ENCODE assay signal across 1 cellular context in the genomic region with DNA sequence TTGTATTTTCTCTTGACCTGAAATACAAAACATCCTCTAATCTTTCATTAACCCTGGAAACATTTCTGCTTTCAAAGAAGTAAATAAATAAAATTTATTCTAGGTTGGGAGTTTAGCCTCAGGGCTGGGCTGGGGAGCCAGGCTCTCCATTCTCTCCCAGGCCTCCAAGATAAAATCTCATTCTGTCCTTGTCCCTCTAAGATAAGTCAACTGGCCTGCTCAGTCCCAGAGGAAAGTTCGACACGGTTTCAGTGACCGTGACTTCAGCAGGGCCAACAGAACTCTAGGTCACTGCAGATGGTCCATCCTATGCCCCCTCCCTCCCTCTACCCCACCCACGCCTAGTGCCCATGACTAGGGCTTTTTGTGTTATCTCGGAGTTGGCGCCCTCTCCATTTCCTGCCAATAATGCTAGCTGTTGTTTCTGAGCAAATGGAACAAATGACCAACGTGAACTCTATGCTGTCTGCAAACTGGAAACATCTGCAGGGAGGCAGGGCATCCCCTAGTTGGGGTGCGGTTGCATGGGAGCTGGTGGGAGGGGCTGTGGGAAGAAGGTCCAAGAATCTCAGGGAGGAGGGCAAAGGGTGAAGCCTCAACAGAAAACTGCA.
A peak's percentile ranks its signal among the peaks of the same experiment; 100 is the strongest.
TF ChIP-seq lines count a peak whose summit lies in the region.

No MANE protein-coding gene starts in this region.

TF ChIP-seq in endothelial cell of umbilical vein, 7 proteins besides CTCF, POLR2A, EP300 and RAD21 (continued from another document):
- TF ChIP-seq, protein P1, sequence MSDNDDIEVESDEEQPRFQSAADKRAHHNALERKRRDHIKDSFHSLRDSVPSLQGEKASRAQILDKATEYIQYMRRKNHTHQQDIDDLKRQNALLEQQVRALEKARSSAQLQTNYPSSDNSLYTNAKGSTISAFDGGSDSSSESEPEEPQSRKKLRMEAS (IDR thresholded peaks at IDR 0.05; ENCODE audit: insufficient read depth, insufficient read length), result no peak
- peak; percentile 19 for TF ChIP-seq JUN (IDR thresholded peaks at IDR 0.05; ENCODE audit: borderline replicate concordance, insufficient read depth, insufficient read length, low read depth)
